Comparison of ENCODE assay signal across 1 cellular context in the genomic region with DNA sequence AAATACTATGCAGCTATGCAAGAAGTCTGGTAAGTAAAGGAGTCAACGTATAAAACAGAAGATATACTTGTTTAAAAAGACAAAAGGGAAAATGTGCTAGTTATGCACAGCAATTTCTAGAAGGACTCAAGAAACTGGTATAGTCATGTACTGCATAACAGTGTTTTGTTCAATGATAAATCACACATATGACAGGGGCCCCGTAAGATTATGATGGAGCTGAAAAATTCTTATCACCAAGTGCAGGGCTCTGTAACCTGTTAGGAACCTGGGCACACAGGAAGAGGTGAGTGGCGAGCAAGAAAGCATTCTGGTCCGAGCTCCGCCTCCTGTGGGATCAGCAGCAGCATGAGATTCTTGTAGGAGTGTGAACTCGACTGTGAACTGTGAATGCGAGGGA.
TF ChIP-seq lines count a peak whose summit lies in the region.

No MANE protein-coding gene starts in this region.

TF ChIP-seq in K562, 482 proteins besides CTCF, POLR2A, EP300 and RAD21:
- TF ChIP-seq, protein P1, sequence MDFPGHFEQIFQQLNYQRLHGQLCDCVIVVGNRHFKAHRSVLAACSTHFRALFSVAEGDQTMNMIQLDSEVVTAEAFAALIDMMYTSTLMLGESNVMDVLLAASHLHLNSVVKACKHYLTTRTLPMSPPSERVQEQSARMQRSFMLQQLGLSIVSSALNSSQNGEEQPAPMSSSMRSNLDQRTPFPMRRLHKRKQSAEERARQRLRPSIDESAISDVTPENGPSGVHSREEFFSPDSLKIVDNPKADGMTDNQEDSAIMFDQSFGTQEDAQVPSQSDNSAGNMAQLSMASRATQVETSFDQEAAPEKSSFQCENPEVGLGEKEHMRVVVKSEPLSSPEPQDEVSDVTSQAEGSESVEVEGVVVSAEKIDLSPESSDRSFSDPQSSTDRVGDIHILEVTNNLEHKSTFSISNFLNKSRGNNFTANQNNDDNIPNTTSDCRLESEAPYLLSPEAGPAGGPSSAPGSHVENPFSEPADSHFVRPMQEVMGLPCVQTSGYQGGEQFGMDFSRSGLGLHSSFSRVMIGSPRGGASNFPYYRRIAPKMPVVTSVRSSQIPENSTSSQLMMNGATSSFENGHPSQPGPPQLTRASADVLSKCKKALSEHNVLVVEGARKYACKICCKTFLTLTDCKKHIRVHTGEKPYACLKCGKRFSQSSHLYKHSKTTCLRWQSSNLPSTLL (IDR thresholded peaks at IDR 0.05): no peak
- TF ChIP-seq MEIS2 (IDR thresholded peaks at IDR 0.05; ENCODE audit: partially characterized antibody) (peak; percentile 52), CBFA2T3 (IDR thresholded peaks at IDR 0.05) (peak; percentile 29), FOXA3 (CRISPR knock-in tag; conservative IDR thresholded peaks at IDR 0.05 in 1 of 2, IDR thresholded peaks at IDR 0.05 in 1 of 2) (no peak), SP1 (CRISPR knock-in tag; IDR thresholded peaks at IDR 0.05) (no peak), ZNF75A (CRISPR knock-in tag; IDR thresholded peaks at IDR 0.05) (no peak), ZC3H4 (CRISPR knock-in tag; IDR thresholded peaks at IDR 0.05; ENCODE audit: borderline replicate concordance) (no peak), IFI16 (CRISPR knock-in tag; IDR thresholded peaks at IDR 0.05) (no peak), ZNF232 (CRISPR knock-in tag; IDR thresholded peaks at IDR 0.05) (no peak), ZNF76 (CRISPR knock-in tag; IDR thresholded peaks at IDR 0.05; ENCODE audit: borderline replicate concordance) (no peak), MTF1 (CRISPR knock-in tag; IDR thresholded peaks at IDR 0.05; ENCODE audit: borderline replicate concordance) (no peak), ESRRA (IDR thresholded peaks at IDR 0.05; ENCODE audit: borderline replicate concordance, low read depth) (no peak)
- TF ChIP-seq, protein P2, sequence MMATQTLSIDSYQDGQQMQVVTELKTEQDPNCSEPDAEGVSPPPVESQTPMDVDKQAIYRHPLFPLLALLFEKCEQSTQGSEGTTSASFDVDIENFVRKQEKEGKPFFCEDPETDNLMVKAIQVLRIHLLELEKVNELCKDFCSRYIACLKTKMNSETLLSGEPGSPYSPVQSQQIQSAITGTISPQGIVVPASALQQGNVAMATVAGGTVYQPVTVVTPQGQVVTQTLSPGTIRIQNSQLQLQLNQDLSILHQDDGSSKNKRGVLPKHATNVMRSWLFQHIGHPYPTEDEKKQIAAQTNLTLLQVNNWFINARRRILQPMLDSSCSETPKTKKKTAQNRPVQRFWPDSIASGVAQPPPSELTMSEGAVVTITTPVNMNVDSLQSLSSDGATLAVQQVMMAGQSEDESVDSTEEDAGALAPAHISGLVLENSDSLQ (IDR thresholded peaks at IDR 0.05): peak; percentile 53
